24 cellular contexts compared by ENCODE assay signal in genomic region chr6:152426276-152426675, GRCh38.
DNase-seq lines count a peak whose midpoint lies in the region; ATAC-seq and TF ChIP-seq lines count a peak whose summit lies in the region.
"Had no signal": no experiment of that assay in that cellular context is flagged by ENCODE, and none has a peak within 500 bp of the region (broad histone marks: within the 10 kb centered on the region; RNA-seq: fewer than 3 reads in every experiment).

No MANE protein-coding gene starts in this region.

- H3K9me3 Mint-ChIP-seq in MCF 10A (ENCODE audit: unreplicated experiment) = no peaks in the 10 kb centered on the region

- H3K27me3 ChIP-seq in breast epithelium = no peaks in the 10 kb centered on the region
- H3K27me3 ChIP-seq in lower lobe of right lung (ENCODE audit: low read depth) = no peaks in the 10 kb centered on the region

- H3K27me3 Mint-ChIP-seq in MCF 10A (ENCODE audit: insufficient read depth, unreplicated experiment) = no peaks in the 10 kb centered on the region

- DNase-seq in MCF 10A (ENCODE audit: unreplicated experiment) (peak; percentile 19), breast epithelium (ENCODE audit: low spot score in 2 of 2) (no peak), epithelial cell of esophagus (ENCODE audit: low read depth) (peak; percentile 27), lower lobe of right lung (no peak), posterior vena cava (ENCODE audit: low spot score) (no peak)
- DNase-seq: 8988T, Calu3, DMS79 treated with DMSO at 0.1 percent for 48 hours, GF-D8, GM23248, HCEC 1CT, Karpas-422, NCI-H1092 treated with DMSO at 0.1 percent for 48 hours, NCI-H1436, NCI-H187, NCI-H2081 treated with DMSO at 0.1 percent for 48 hours, NCI-H2171, NCI-H226, NCI-H510A, NCI-H69, PC-3, SK-N-SH had no signal

- no peaks in the 10 kb centered on the region for H3K36me3 ChIP-seq in breast epithelium
- H3K36me3 ChIP-seq in lower lobe of right lung = peaks cover 7% of the 10 kb centered on the region

- POLR2A ChIA-PET in MCF 10A (lab: Yijun Ruan, JAX) = interaction anchor here (0.6 kb wide), 1 partner anchor 937 kb away, joined by 3 read pairs; no protein-coding TSS in a partner anchor

- intact Hi-C loops in MCF 10A (cut with micrococcal nuclease) = no loop called here
- intact Hi-C loops in breast epithelium (cut with DNase I; ENCODE audit: low total_unique reads) = no loop called here
- intact Hi-C loops in lower lobe of right lung (cut with DNase I) = no loop called here
- intact Hi-C loops in posterior vena cava (cut with DNase I) = no loop called here

- H3K27ac Mint-ChIP-seq in MCF 10A (ENCODE audit: low read depth, unreplicated experiment) = no peak overlapping the region

- TF ChIP-seq CTCF in MCF 10A (IDR thresholded peaks at IDR 0.05; ENCODE audit: unreplicated experiment) = no peak
- TF ChIP-seq CTCF in breast epithelium (IDR thresholded peaks at IDR 0.05) = no peak
- TF ChIP-seq CTCF in epithelial cell of esophagus (IDR thresholded peaks at IDR 0.05; ENCODE audit: insufficient read depth, low read depth, low read length, missing control alignments) = no peak
- no peak for TF ChIP-seq CTCF in lower lobe of right lung (IDR thresholded peaks at IDR 0.05)

- TF ChIP-seq POLR2A in breast epithelium (IDR thresholded peaks at IDR 0.05) = no peak

- H3K4me3 ChIP-seq in breast epithelium = no peak overlapping the region
- H3K4me3 ChIP-seq in epithelial cell of esophagus (ENCODE audit: low read length) = no peak overlapping the region
- H3K4me3 ChIP-seq in lower lobe of right lung = no peak overlapping the region
- H3K4me3 ChIP-seq: GM23248 had no signal

- H3K4me1 Mint-ChIP-seq in MCF 10A (ENCODE audit: insufficient read depth, unreplicated experiment) = peaks cover 5% of the 10 kb centered on the region

- CTCF ChIA-PET in MCF 10A (lab: Yijun Ruan, JAX) = no interaction called here

- peak; percentile 62 to 70 for ATAC-seq in lower lobe of right lung
- ATAC-seq in HG02763 (IDR thresholded peaks at IDR 0.05; ENCODE audit: unreplicated experiment) = no peak
- ATAC-seq in HG02840 (IDR thresholded peaks at IDR 0.05; ENCODE audit: low FRiP score, unreplicated experiment) = no peak
- ATAC-seq: PC-3 had no signal

- H3K36me3 Mint-ChIP-seq in MCF 10A (ENCODE audit: insufficient read depth, unreplicated experiment) = no peaks in the 10 kb centered on the region

- H3K9me3 ChIP-seq in breast epithelium = no peaks in the 10 kb centered on the region
- no peaks in the 10 kb centered on the region for H3K9me3 ChIP-seq in lower lobe of right lung
- H3K9me3 ChIP-seq: SK-N-SH had no signal

- BruUV-seq in MCF 10A (replicated peaks; lab: Mats Ljungman, UMichigan) = no TSS peak

- no peaks in the 10 kb centered on the region for H3K4me1 ChIP-seq in breast epithelium
- H3K4me1 ChIP-seq in lower lobe of right lung = no peaks in the 10 kb centered on the region

- H3K27ac ChIP-seq in breast epithelium (no peak overlapping the region), lower lobe of right lung (no peak overlapping the region)
- H3K27ac ChIP-seq: GM23248 had no signal

- no peak overlapping the region for H3K4me3 Mint-ChIP-seq in MCF 10A (ENCODE audit: unreplicated experiment)

Comparison
In these comparisons a context has a peak if more than half of its experiments do, and no peak if none do; other contexts are left out.
1. DNase-seq: peak in MCF 10A (single experiment) and epithelial cell of esophagus (single experiment); none in breast epithelium (0 of 2), lower lobe of right lung (single experiment) and posterior vena cava (single experiment).
2. ATAC-seq: peak in lower lobe of right lung (2 of 2); none in HG02763 (single experiment) and HG02840 (single experiment).